In genomic region chr7:102954359-102954758, GRCh38 we compare ENCODE assay signal across 4 cellular contexts. TPM values are rescaled to one million over a fixed set of nuclear protein-coding genes. Genes with fewer than 3 reads are reported as not detected.
"Had no signal": no experiment of that assay in that cellular context is flagged by ENCODE, and none has a peak within 500 bp of the region (broad histone marks: within the 10 kb centered on the region; RNA-seq: fewer than 3 reads in every experiment).

No MANE protein-coding gene starts in this region.

RNA-seq across cellular contexts. Expression of gene LRRC17, which starts 41.6 kb away (rescaled TPM):
- total RNA-seq: activated CD4-positive, alpha-beta T cell treated with anti-CD3 and anti-CD28 coated beads, Interleukin-2, amount 10 ng/mL, durations not matched to agents 24 days and 14 days; activated CD8-positive, alpha-beta memory T cell treated with anti-CD3 and anti-CD28 coated beads for 36 hours; activated CD8-positive, alpha-beta memory T cell treated with anti-CD3 and anti-CD28 coated beads, Interleukin-2, amount 10 ng/mL, durations not matched to agents 7 days and 5 days; activated CD8-positive, alpha-beta T cell treated with anti-CD3 and anti-CD28 coated beads for 36 hours had no signal
